8 cellular contexts compared by ENCODE assay signal in the genomic region with DNA sequence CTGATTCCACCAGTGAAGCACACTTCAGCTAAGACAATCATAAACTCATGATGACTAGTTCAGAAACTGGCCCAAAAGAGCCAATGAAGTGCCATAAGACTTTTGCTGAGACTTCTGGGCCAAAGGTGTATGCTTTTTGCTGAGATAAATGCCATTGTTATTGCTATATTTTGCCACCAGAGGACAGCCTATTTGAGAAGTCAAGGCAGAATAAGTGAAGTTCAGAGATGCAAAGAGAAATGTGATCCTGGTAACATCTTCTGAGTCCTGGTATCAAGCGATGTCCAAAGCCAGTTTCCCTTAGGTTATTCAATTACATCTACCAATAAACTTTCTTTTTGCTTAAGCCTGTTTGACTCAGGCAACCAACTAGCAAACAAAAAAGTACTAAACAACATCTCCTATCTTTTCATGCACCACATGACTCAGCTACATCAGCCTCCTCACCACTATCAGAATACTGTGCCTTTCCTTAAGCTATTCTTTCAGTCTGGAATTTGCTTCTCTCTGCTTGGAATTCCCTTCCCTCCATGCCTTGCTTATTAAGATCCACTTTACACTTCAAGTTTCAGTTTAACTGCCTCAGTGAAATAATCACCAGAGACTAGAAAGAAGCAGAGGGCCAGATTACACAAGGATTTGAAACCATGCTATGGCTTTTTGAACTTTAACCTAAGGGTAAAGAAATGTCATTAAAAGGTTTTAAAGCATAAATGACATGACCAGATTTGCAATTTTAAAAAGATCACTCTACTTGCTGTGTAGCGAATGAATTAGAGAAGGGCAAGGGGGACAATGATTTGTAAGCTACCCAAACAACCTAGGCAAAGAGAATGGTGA. TPM values are rescaled to one million over a fixed set of nuclear protein-coding genes. Genes with fewer than 3 reads are reported as not detected.
DNase-seq lines count a peak whose midpoint lies in the region; ATAC-seq and TF ChIP-seq lines count a peak whose summit lies in the region.

No MANE protein-coding gene starts in this region.

- peak; percentile 50 for TF ChIP-seq CTCF in CD4-positive, alpha-beta T cell (IDR thresholded peaks at IDR 0.05)

- CTCF ChIA-PET in CD4-positive, alpha-beta T cell (lab: Charles Lee), result interaction anchor here (0.9 to 1.4 kb wide), 3 partner anchors 12 to 25 kb away, joined by 3 to 5 read pairs (median 4); partner anchors contain the start of gene CRY1

- H3K27me3 Mint-ChIP-seq in CD4-positive, alpha-beta T cell, result no peaks in the 10 kb centered on the region
- no peaks in the 10 kb centered on the region for H3K27me3 Mint-ChIP-seq in activated T-helper 17 cell treated with anti-CD3 and anti-CD28 coated beads, Interleukin-2, amount 50 U/mL, for 72 hours

- DNase-seq in CD4-positive, alpha-beta T cell, result no peak
- DNase-seq in HCEC 1CT (peak; percentile 44), lung microvascular endothelial cell (ENCODE audit: low read depth in 2 of 2) (peak; percentile 48 to 50)
- no peak for DNase-seq in activated effector memory CD4-positive, alpha-beta T cell treated with anti-CD3 and anti-CD28 coated beads, Interleukin-2, amount 50 U/mL, for 16 hours
- no peak for DNase-seq in activated CD4-positive, CD25-positive, alpha-beta regulatory T cell treated with anti-CD3 and anti-CD28 coated beads, Interleukin-2, amount 50 U/mL, for 72 hours

- H3K4me1 Mint-ChIP-seq in CD4-positive, alpha-beta T cell (ENCODE audit: low read depth), result peaks cover 32% of the 10 kb centered on the region
- H3K4me1 Mint-ChIP-seq in activated T-helper 17 cell treated with anti-CD3 and anti-CD28 coated beads, Interleukin-2, amount 50 U/mL, for 72 hours, result peaks cover 21% of the 10 kb centered on the region

- H3K27me3 ChIP-seq in CD4-positive, alpha-beta T cell (ENCODE audit: control insufficient read depth, insufficient read depth, low read length), result no peaks in the 10 kb centered on the region

- peaks cover 10% of the 10 kb centered on the region for H3K36me3 Mint-ChIP-seq in CD4-positive, alpha-beta T cell (ENCODE audit: low read depth)
- peaks cover 6% of the 10 kb centered on the region for H3K36me3 Mint-ChIP-seq in activated T-helper 17 cell treated with anti-CD3 and anti-CD28 coated beads, Interleukin-2, amount 50 U/mL, for 72 hours (ENCODE audit: low read depth)

- peak; percentile 43 for ATAC-seq in CD4-positive, alpha-beta T cell (ENCODE audit: poor library complexity)
- peak; percentile 89 for ATAC-seq in activated T-helper 17 cell treated with anti-CD3 and anti-CD28 coated beads, Interleukin-2, amount 50 U/mL, for 72 hours (replicated peaks)
- ATAC-seq in HG03520 (IDR thresholded peaks at IDR 0.05; ENCODE audit: unreplicated experiment) (no peak), GM21423 (IDR thresholded peaks at IDR 0.05; ENCODE audit: unreplicated experiment) (no peak)

- no peak overlapping the region for H3K4me3 Mint-ChIP-seq in CD4-positive, alpha-beta T cell
- no peak overlapping the region for H3K4me3 Mint-ChIP-seq in activated T-helper 17 cell treated with anti-CD3 and anti-CD28 coated beads, Interleukin-2, amount 50 U/mL, for 72 hours

- POLR2A ChIA-PET in CD4-positive, alpha-beta T cell (lab: Charles Lee), result interaction anchor here (1.3 kb wide), 1 partner anchor 15 kb away, joined by 3 read pairs; no protein-coding TSS in a partner anchor

- no peaks in the 10 kb centered on the region for H3K9me3 ChIP-seq in CD4-positive, alpha-beta T cell (ENCODE audit: control insufficient read depth, low read length)

- intact Hi-C loops in CD4-positive, alpha-beta T cell (cut with DNase I, micrococcal nuclease), result loop anchor here in 1 of 2 experiments (5.0 kb wide), 1 partner anchor 67 kb away; no protein-coding TSS in a partner anchor

- H3K27ac ChIP-seq in CD4-positive, alpha-beta T cell (ENCODE audit: low read depth, low read length), result no peak overlapping the region

- H3K27ac Mint-ChIP-seq in CD4-positive, alpha-beta T cell, result no peak overlapping the region
- no peak overlapping the region for H3K27ac Mint-ChIP-seq in activated T-helper 17 cell treated with anti-CD3 and anti-CD28 coated beads, Interleukin-2, amount 50 U/mL, for 72 hours

- peaks cover 7% of the 10 kb centered on the region for H3K9me3 Mint-ChIP-seq in CD4-positive, alpha-beta T cell
- peaks cover 7% of the 10 kb centered on the region for H3K9me3 Mint-ChIP-seq in activated T-helper 17 cell treated with anti-CD3 and anti-CD28 coated beads, Interleukin-2, amount 50 U/mL, for 72 hours

RNA-seq across cellular contexts. Expression of gene CRY1, which starts 14.0 kb away (rescaled TPM):
- total RNA-seq in CD4-positive, alpha-beta T cell, result 10 to 100 TPM; 70.7 to 77.4 TPM
- total RNA-seq in activated T-helper 17 cell treated with anti-CD3 and anti-CD28 coated beads, Interleukin-2, amount 50 U/mL, for 72 hours, result 10 to 100 TPM; 14.6 to 21.6 TPM
- total RNA-seq in lung microvascular endothelial cell, result 10.0 and 15.7 TPM in 2 replicates

Comparison
In these comparisons a context has a peak if more than half of its experiments do, and no peak if none do; other contexts are left out.
1. ATAC-seq: peak in CD4-positive, alpha-beta T cell (single experiment) and activated T-helper 17 cell treated with anti-CD3 and anti-CD28 coated beads, Interleukin-2, amount 50 U/mL, for 72 hours (single experiment); none in HG03520 (single experiment) and GM21423 (single experiment).
2. DNase-seq: peak in HCEC 1CT (single experiment) and lung microvascular endothelial cell (2 of 2); none in CD4-positive, alpha-beta T cell (0 of 10), activated effector memory CD4-positive, alpha-beta T cell treated with anti-CD3 and anti-CD28 coated beads, Interleukin-2, amount 50 U/mL, for 16 hours (single experiment) and activated CD4-positive, CD25-positive, alpha-beta regulatory T cell treated with anti-CD3 and anti-CD28 coated beads, Interleukin-2, amount 50 U/mL, for 72 hours (single experiment).